14 cellular contexts compared by ENCODE assay signal in the genomic region with DNA sequence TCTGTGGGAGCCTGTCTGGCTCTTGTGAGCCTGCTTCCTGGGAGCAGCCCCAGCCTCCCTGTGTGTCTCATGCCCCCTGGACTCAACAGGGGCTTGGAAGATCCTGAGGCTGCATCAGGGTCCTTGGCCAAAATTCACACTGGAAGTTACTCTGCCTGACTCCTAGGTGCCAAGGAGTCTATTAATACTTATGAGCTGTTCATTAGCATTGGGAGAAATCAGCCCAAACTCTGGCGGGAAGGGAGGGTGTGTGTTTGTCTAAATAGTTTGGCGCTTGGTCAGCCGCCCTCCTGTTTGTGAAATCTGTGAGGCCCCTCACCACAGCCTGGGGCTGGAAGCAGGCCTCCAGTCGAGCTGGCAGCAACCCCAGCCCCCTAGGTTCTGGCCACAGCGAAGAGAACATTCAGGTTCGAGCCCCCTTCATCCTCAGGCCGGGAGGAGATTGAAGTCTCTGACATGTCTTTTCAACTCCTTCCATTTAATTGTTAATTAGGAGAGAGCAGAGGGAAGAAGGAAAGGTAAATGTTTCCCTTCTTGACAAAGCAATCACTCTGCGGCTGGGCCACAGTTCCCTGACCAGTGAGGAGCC.
DNase-seq lines count a peak whose midpoint lies in the region; TF ChIP-seq lines count a peak whose summit lies in the region.
"Had no signal": no experiment of that assay in that cellular context is flagged by ENCODE, and none has a peak within 500 bp of the region (broad histone marks: within the 10 kb centered on the region; RNA-seq: fewer than 3 reads in every experiment).

No MANE protein-coding gene starts in this region.

- BruUV-seq in OCI-LY7 (replicated peaks; lab: Mats Ljungman, UMichigan), result no TSS peak

- no peaks in the 10 kb centered on the region for H3K9me3 ChIP-seq in OCI-LY7 (ENCODE audit: low read length)
- H3K9me3 ChIP-seq in MM.1S (replicated peaks; ENCODE audit: insufficient read depth, low read length), result no peaks in the 10 kb centered on the region

- H2AFZ ChIP-seq in OCI-LY7 (ENCODE audit: low read length), result no peak overlapping the region
- H2AFZ ChIP-seq in MM.1S (ENCODE audit: low read length), result no peak overlapping the region

- no peak overlapping the region for H3K27ac ChIP-seq in OCI-LY7 (ENCODE audit: low read depth, low read length, poor library complexity, severe bottlenecking)
- no peak overlapping the region for H3K27ac ChIP-seq in MM.1S (ENCODE audit: low read length)

- H3K4me3 ChIP-seq in retinal pigment epithelial cell (ENCODE audit: low read length) (no peak overlapping the region), OCI-LY7 (ENCODE audit: low read depth, low read length, poor library complexity, severe bottlenecking) (no peak overlapping the region), MM.1S (ENCODE audit: low read length) (no peak overlapping the region)

- TF ChIP-seq CTCF in retinal pigment epithelial cell (conservative IDR thresholded peaks at IDR 0.05; ENCODE audit: low read depth, low read length), result no peak
- no peak for TF ChIP-seq CTCF in OCI-LY7 (conservative IDR thresholded peaks at IDR 0.05; ENCODE audit: low read length)
- TF ChIP-seq CTCF in MM.1S (IDR thresholded peaks at IDR 0.05; ENCODE audit: low read length), result no peak

- POLR2A ChIA-PET in OCI-LY7 (lab: Charles Lee), result no interaction called here

- no peak overlapping the region for H3K4me2 ChIP-seq in OCI-LY7 (ENCODE audit: low read length)
- no peak overlapping the region for H3K4me2 ChIP-seq in MM.1S (ENCODE audit: low read depth, low read length)

- H3F3A ChIP-seq in MM.1S (ENCODE audit: insufficient read depth, low read length), result no peaks in the 10 kb centered on the region

- H3K9ac ChIP-seq in MM.1S (ENCODE audit: low read length), result no peak overlapping the region

- no peaks in the 10 kb centered on the region for H3K27me3 ChIP-seq in MM.1S (replicated peaks; ENCODE audit: insufficient read depth, low read length)

- CTCF ChIA-PET in OCI-LY7 (lab: Charles Lee; ENCODE audit: unreplicated experiment), result interaction anchor here (0.5 kb wide), 1 partner anchor 83 kb away, joined by 3 read pairs; no protein-coding TSS in a partner anchor

- intact Hi-C loops in OCI-LY7 (cut with micrococcal nuclease; ENCODE audit: unreplicated experiment), result no loop called here

- H3K36me3 ChIP-seq in OCI-LY7 (ENCODE audit: insufficient read depth, low read length), result no peaks in the 10 kb centered on the region
- no peaks in the 10 kb centered on the region for H3K36me3 ChIP-seq in MM.1S (replicated peaks; ENCODE audit: insufficient read depth, low read length)

- no peaks in the 10 kb centered on the region for H3K9me2 ChIP-seq in OCI-LY7 (ENCODE audit: insufficient read depth, low read length)
- no peaks in the 10 kb centered on the region for H3K9me2 ChIP-seq in MM.1S (replicated peaks; ENCODE audit: insufficient read depth, low read length)

- H4K20me1 ChIP-seq in OCI-LY7 (ENCODE audit: insufficient read depth, low read length) (no peaks in the 10 kb centered on the region), MM.1S (ENCODE audit: insufficient read depth, low read length) (no peaks in the 10 kb centered on the region)

- H3K4me1 ChIP-seq in OCI-LY7 (ENCODE audit: insufficient read depth, low read length, poor library complexity, severe bottlenecking) (no peaks in the 10 kb centered on the region), MM.1S (ENCODE audit: low read length) (no peaks in the 10 kb centered on the region)

- peak; percentile 83 for DNase-seq in HS-27A (ENCODE audit: low read depth)
- peak; percentile 97 for DNase-seq in astrocyte of the hippocampus (ENCODE audit: low read depth, low spot score)
- peak; percentile 88 for DNase-seq in islet precursor cell
- peak; percentile 69 for DNase-seq in retinal pigment epithelial cell (ENCODE audit: low read depth)
- DNase-seq in stimulated activated CD4-positive, alpha-beta T cell treated with anti-CD3 and anti-CD28 coated beads, Interleukin-15, amount 100 ng/mL, for 24 hours, result no peak
- DNase-seq in OCI-LY7 (ENCODE audit: low spot score), result no peak
- DNase-seq in effector CD8-positive, alpha-beta T cell (lab: John Stamatoyannopoulos, UW), result no peak
- DNase-seq in MM.1S, result no peak
- DNase-seq: activated CD4-positive, alpha-beta T cell treated with anti-CD3 and anti-CD28 coated beads for 36 hours; activated T-cell treated with anti-CD3 and anti-CD28 coated beads, Interleukin-2, amount 50 U/mL, for 24 hours; NCI-H187; NCI-H526; stimulated activated naive CD4-positive, alpha-beta T cell; T-helper 17 cell had no signal

- no peaks in the 10 kb centered on the region for H3K79me2 ChIP-seq in OCI-LY7 (ENCODE audit: insufficient read depth, low read depth, low read length)
- H3K79me2 ChIP-seq in MM.1S (ENCODE audit: low read length), result no peaks in the 10 kb centered on the region

Comparison
In these comparisons a context has a peak if more than half of its experiments do, and no peak if none do; other contexts are left out.
1. DNase-seq: peak in HS-27A (single experiment), astrocyte of the hippocampus (single experiment), islet precursor cell (single experiment) and retinal pigment epithelial cell (single experiment); none in stimulated activated CD4-positive, alpha-beta T cell treated with anti-CD3 and anti-CD28 coated beads, Interleukin-15, amount 100 ng/mL, for 24 hours (single experiment), OCI-LY7 (single experiment), effector CD8-positive, alpha-beta T cell (single experiment) and MM.1S (single experiment).